39 cellular contexts compared by ENCODE assay signal in the genomic region with DNA sequence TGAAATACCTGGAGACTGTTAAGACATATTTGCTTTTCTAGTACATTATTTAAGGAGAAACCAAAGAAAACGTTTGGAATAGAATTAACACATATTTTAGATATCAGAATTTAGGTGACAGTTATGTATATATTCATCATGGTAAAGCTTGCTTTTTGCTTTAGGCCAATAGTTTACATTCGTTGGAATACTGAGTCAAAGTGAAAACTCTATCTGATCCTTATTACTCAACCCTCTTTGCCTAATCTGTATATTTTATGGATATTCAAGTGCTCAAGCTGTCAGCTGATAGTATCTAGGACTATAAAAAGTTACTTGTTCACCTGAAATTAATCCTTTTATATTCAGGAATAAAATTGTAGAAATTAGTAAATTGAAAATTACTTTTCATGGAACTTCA.
"Had no signal": no experiment of that assay in that cellular context is flagged by ENCODE, and none has a peak within 500 bp of the region (broad histone marks: within the 10 kb centered on the region; RNA-seq: fewer than 3 reads in every experiment).

No MANE protein-coding gene starts in this region.

- H3K4me1 ChIP-seq: adrenal gland, ascending aorta, body of pancreas, breast epithelium had no signal

- DNase-seq: activated effector memory CD4-positive, alpha-beta T cell treated with anti-CD3 and anti-CD28 coated beads, Interleukin-2, amount 50 U/mL, for 16 hours; activated effector memory CD4-positive, alpha-beta T cell treated with Interleukin-2 at 50 U/mL for 16 hours; activated gamma-delta T cell; activated gamma-delta T cell treated with Interleukin-2 at 50 U/mL for 16 hours; activated naive CD4-positive, alpha-beta T cell; activated naive CD4-positive, alpha-beta T cell treated with anti-CD3 and anti-CD28 coated beads for 36 hours; activated naive CD4-positive, alpha-beta T cell treated with anti-CD3 and anti-CD28 coated beads, Interleukin-2, amount 10 ng/mL, durations not matched to agents 7 days and 5 days; activated naive CD4-positive, alpha-beta T cell treated with anti-CD3 and anti-CD28 coated beads, Interleukin-2, amount 50 U/mL, for 16 hours; activated naive CD4-positive, alpha-beta T cell treated with Interleukin-2 at 50 U/mL for 16 hours; activated naive CD8-positive, alpha-beta T cell treated with anti-CD3 and anti-CD28 coated beads for 36 hours; activated naive CD8-positive, alpha-beta T cell treated with anti-CD3 and anti-CD28 coated beads, Interleukin-2, amount 10 ng/mL, durations not matched to agents 7 days and 5 days; activated naive CD8-positive, alpha-beta T cell treated with anti-CD3 and anti-CD28 coated beads, Interleukin-2, amount 50 U/mL, for 24 hours; activated T-cell treated with anti-CD3 and anti-CD28 coated beads, Interleukin-2, amount 50 U/mL, for 24 hours; activated T-cell treated with anti-CD3 and anti-CD28 coated beads, Interleukin-2, amount 50 U/mL, for 4 hours; activated T-cell treated with anti-CD3 and anti-CD28 coated beads, Interleukin-2, amount 50 U/mL, for 48 hours; activated T-cell treated with anti-CD3 and anti-CD28 coated beads, Interleukin-2, amount 50 U/mL, for 72 hours; adrenal gland; amniotic stem cell; amygdala; anterior cingulate cortex; aorta; body of pancreas; brain microvascular endothelial cell; caudate nucleus; central memory CD4-positive, alpha-beta T cell; cerebellar nuclear complex had no signal

- H3K4me3 Mint-ChIP-seq: activated naive CD4-positive, alpha-beta T cell treated with anti-CD3 and anti-CD28 coated beads for 36 hours; activated naive CD4-positive, alpha-beta T cell treated with anti-CD3 and anti-CD28 coated beads, Interleukin-2, amount 10 ng/mL, durations not matched to agents 7 days and 5 days; activated naive CD4-positive, alpha-beta T cell treated with anti-CD3 and anti-CD28 coated beads, Interleukin-2, amount 50 U/mL, for 24 hours; activated naive CD8-positive, alpha-beta T cell; activated naive CD8-positive, alpha-beta T cell treated with anti-CD3 and anti-CD28 coated beads for 36 hours; activated naive CD8-positive, alpha-beta T cell treated with anti-CD3 and anti-CD28 coated beads, Interleukin-2, amount 10 ng/mL, durations not matched to agents 7 days and 5 days; activated naive CD8-positive, alpha-beta T cell treated with anti-CD3 and anti-CD28 coated beads, Interleukin-2, amount 50 U/mL, for 24 hours; activated T-cell treated with anti-CD3 and anti-CD28 coated beads, Interleukin-2, amount 50 U/mL, for 24 hours; activated T-cell treated with anti-CD3 and anti-CD28 coated beads, Interleukin-2, amount 50 U/mL, for 4 hours; activated T-cell treated with anti-CD3 and anti-CD28 coated beads, Interleukin-2, amount 50 U/mL, for 72 hours; activated T-helper 1 cell treated with anti-CD3 and anti-CD28 coated beads, Interleukin-12 subunit alpha, Interleukin-12 subunit beta, Interleukin-2, Interleukin-4 antibody, amounts not matched to agents 30 ng/mL and 10 ng/mL and 1 ng/mL, durations not matched to agents 14 hours and 24 hours and 36 hours; activated T-helper 17 cell treated with anti-CD3 and anti-CD28 coated beads, Interleukin-2, amount 50 U/mL, for 72 hours; brain; central memory CD8-positive, alpha-beta T cell had no signal

- H3K27ac Mint-ChIP-seq: activated naive CD4-positive, alpha-beta T cell treated with anti-CD3 and anti-CD28 coated beads for 36 hours; activated naive CD4-positive, alpha-beta T cell treated with anti-CD3 and anti-CD28 coated beads, Interleukin-2, amount 10 ng/mL, durations not matched to agents 7 days and 5 days; activated naive CD4-positive, alpha-beta T cell treated with anti-CD3 and anti-CD28 coated beads, Interleukin-2, amount 50 U/mL, for 24 hours; activated naive CD4-positive, alpha-beta T cell treated with anti-CD3 and anti-CD28 coated beads, Interleukin-2, amount 50 U/mL, for 72 hours; activated naive CD8-positive, alpha-beta T cell; activated naive CD8-positive, alpha-beta T cell treated with anti-CD3 and anti-CD28 coated beads for 36 hours; activated naive CD8-positive, alpha-beta T cell treated with anti-CD3 and anti-CD28 coated beads, Interleukin-2, amount 10 ng/mL, durations not matched to agents 7 days and 5 days; activated naive CD8-positive, alpha-beta T cell treated with anti-CD3 and anti-CD28 coated beads, Interleukin-2, amount 50 U/mL, for 24 hours; activated T-cell treated with anti-CD3 and anti-CD28 coated beads, Interleukin-2, amount 50 U/mL, for 24 hours; activated T-cell treated with anti-CD3 and anti-CD28 coated beads, Interleukin-2, amount 50 U/mL, for 72 hours; activated T-helper 1 cell treated with anti-CD3 and anti-CD28 coated beads, Interleukin-12 subunit alpha, Interleukin-12 subunit beta, Interleukin-2, Interleukin-4 antibody, amounts not matched to agents 30 ng/mL and 10 ng/mL and 1 ng/mL, durations not matched to agents 14 hours and 24 hours and 36 hours; activated T-helper 17 cell treated with anti-CD3 and anti-CD28 coated beads, Interleukin-2, amount 50 U/mL, for 72 hours; activated T-helper 2 cell treated with anti-CD3 and anti-CD28 coated beads, Interferon-gamma antibody, Interleukin-2, Interleukin-4, amounts not matched to agents 10 μg/mL and 5 μg/mL and 100 μg/mL, durations not matched to agents 14 hours and 24 hours and 36 hours; brain had no signal

- H3K27me3 Mint-ChIP-seq: activated naive CD4-positive, alpha-beta T cell treated with anti-CD3 and anti-CD28 coated beads, Interleukin-2, amount 10 ng/mL, durations not matched to agents 7 days and 5 days; activated naive CD4-positive, alpha-beta T cell treated with anti-CD3 and anti-CD28 coated beads, Interleukin-2, amount 50 U/mL, for 24 hours; activated naive CD8-positive, alpha-beta T cell; activated naive CD8-positive, alpha-beta T cell treated with anti-CD3 and anti-CD28 coated beads for 36 hours; activated naive CD8-positive, alpha-beta T cell treated with anti-CD3 and anti-CD28 coated beads, Interleukin-2, amount 10 ng/mL, durations not matched to agents 7 days and 5 days; activated naive CD8-positive, alpha-beta T cell treated with anti-CD3 and anti-CD28 coated beads, Interleukin-2, amount 50 U/mL, for 24 hours; activated T-cell treated with anti-CD3 and anti-CD28 coated beads, Interleukin-2, amount 50 U/mL, for 24 hours; activated T-helper 17 cell treated with anti-CD3 and anti-CD28 coated beads, Interleukin-2, amount 50 U/mL, for 72 hours; brain; central memory CD8-positive, alpha-beta T cell had no signal

- H3K36me3 Mint-ChIP-seq: activated naive CD4-positive, alpha-beta T cell treated with anti-CD3 and anti-CD28 coated beads, Interleukin-2, amount 50 U/mL, for 72 hours; activated naive CD8-positive, alpha-beta T cell treated with anti-CD3 and anti-CD28 coated beads for 36 hours had no signal

- H3K4me3 ChIP-seq: adrenal gland, ascending aorta, body of pancreas, breast epithelium, cardiac muscle cell had no signal

- H3K9me3 ChIP-seq: ascending aorta, body of pancreas, breast epithelium had no signal

- H3K9me3 Mint-ChIP-seq: activated naive CD4-positive, alpha-beta T cell treated with anti-CD3 and anti-CD28 coated beads for 36 hours; activated naive CD4-positive, alpha-beta T cell treated with anti-CD3 and anti-CD28 coated beads, Interleukin-2, amount 10 ng/mL, durations not matched to agents 7 days and 5 days; activated naive CD4-positive, alpha-beta T cell treated with anti-CD3 and anti-CD28 coated beads, Interleukin-2, amount 50 U/mL, for 24 hours; activated naive CD4-positive, alpha-beta T cell treated with anti-CD3 and anti-CD28 coated beads, Interleukin-2, amount 50 U/mL, for 72 hours; activated naive CD8-positive, alpha-beta T cell treated with anti-CD3 and anti-CD28 coated beads for 36 hours; activated naive CD8-positive, alpha-beta T cell treated with anti-CD3 and anti-CD28 coated beads, Interleukin-2, amount 10 ng/mL, durations not matched to agents 7 days and 5 days; activated naive CD8-positive, alpha-beta T cell treated with anti-CD3 and anti-CD28 coated beads, Interleukin-2, amount 50 U/mL, for 24 hours; activated T-cell treated with anti-CD3 and anti-CD28 coated beads, Interleukin-2, amount 50 U/mL, for 24 hours; activated T-cell treated with anti-CD3 and anti-CD28 coated beads, Interleukin-2, amount 50 U/mL, for 4 hours; activated T-cell treated with anti-CD3 and anti-CD28 coated beads, Interleukin-2, amount 50 U/mL, for 72 hours; activated T-helper 1 cell treated with anti-CD3 and anti-CD28 coated beads, Interleukin-12 subunit alpha, Interleukin-12 subunit beta, Interleukin-2, Interleukin-4 antibody, amounts not matched to agents 30 ng/mL and 10 ng/mL and 1 ng/mL, durations not matched to agents 14 hours and 24 hours and 36 hours; activated T-helper 17 cell treated with anti-CD3 and anti-CD28 coated beads, Interleukin-2, amount 50 U/mL, for 72 hours; activated T-helper 2 cell treated with anti-CD3 and anti-CD28 coated beads, Interferon-gamma antibody, Interleukin-2, Interleukin-4, amounts not matched to agents 10 μg/mL and 5 μg/mL and 100 μg/mL, durations not matched to agents 14 hours and 24 hours and 36 hours; brain; central memory CD8-positive, alpha-beta T cell had no signal

- H3K27me3 ChIP-seq: adrenal gland, ascending aorta, body of pancreas, brain microvascular endothelial cell, breast epithelium, cardiac muscle cell had no signal

- ATAC-seq: activated naive CD8-positive, alpha-beta T cell treated with anti-CD3 and anti-CD28 coated beads, Interleukin-2, amount 50 U/mL, for 24 hours; activated T-cell treated with anti-CD3 and anti-CD28 coated beads, Interleukin-2, amount 50 U/mL, for 4 hours; activated T-cell treated with anti-CD3 and anti-CD28 coated beads, Interleukin-2, amount 50 U/mL, for 72 hours; activated T-helper 17 cell treated with anti-CD3 and anti-CD28 coated beads, Interleukin-2, amount 50 U/mL, for 72 hours; body of pancreas had no signal

- H3K4me1 Mint-ChIP-seq: activated naive CD4-positive, alpha-beta T cell treated with anti-CD3 and anti-CD28 coated beads, Interleukin-2, amount 10 ng/mL, durations not matched to agents 7 days and 5 days; activated naive CD4-positive, alpha-beta T cell treated with anti-CD3 and anti-CD28 coated beads, Interleukin-2, amount 50 U/mL, for 24 hours; activated naive CD8-positive, alpha-beta T cell treated with anti-CD3 and anti-CD28 coated beads for 36 hours; activated naive CD8-positive, alpha-beta T cell treated with anti-CD3 and anti-CD28 coated beads, Interleukin-2, amount 10 ng/mL, durations not matched to agents 7 days and 5 days; activated naive CD8-positive, alpha-beta T cell treated with anti-CD3 and anti-CD28 coated beads, Interleukin-2, amount 50 U/mL, for 24 hours; activated T-helper 17 cell treated with anti-CD3 and anti-CD28 coated beads, Interleukin-2, amount 50 U/mL, for 72 hours; brain; central memory CD8-positive, alpha-beta T cell had no signal

- H3K27ac ChIP-seq: adrenal gland, ascending aorta, body of pancreas, brain microvascular endothelial cell, breast epithelium, cardiac muscle cell had no signal

- FAIRE-seq: astrocyte, bronchial epithelial cell had no signal

- H3K36me3 ChIP-seq: adrenal gland, brain microvascular endothelial cell, breast epithelium, cardiac muscle cell had no signal
